Comparison of ENCODE assay signal across 8 cellular contexts in the genomic region with DNA sequence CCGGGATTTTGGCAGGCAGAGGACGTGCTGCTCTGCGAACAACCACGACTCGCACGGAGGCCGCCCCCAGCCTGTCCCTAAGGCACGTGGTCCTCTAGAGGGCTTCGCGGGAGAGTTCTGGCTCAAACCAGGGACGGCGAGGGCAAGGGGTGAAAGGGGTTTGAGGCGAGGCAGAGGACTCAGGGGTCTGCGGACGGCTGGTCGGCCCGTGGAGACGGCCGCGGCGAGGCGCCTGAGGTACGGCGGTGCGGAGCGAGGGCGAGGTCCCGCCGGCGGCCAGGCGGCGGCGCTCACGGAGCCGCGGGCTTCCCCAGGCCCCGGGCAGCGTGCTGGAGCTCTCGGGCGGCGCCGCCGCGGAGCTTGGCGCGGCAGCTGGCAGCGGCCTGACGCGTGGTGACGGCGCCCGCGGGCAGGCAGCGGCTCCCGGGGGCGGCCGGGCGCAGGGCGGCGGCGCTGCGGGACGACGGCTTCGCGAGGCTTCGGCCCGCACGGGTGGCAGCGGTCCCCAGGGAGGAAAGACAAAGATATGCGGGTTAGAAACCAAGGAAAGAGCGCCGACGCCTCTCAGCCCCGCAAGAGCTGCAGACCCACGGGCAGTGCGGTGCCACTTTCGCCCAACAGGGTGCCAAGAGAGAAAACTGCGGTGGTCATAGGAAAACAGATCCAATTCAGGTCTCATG. TPM values are rescaled to one million over a fixed set of nuclear protein-coding genes. Genes with fewer than 3 reads are reported as not detected.
A peak's percentile ranks its signal among the peaks of the same experiment; 100 is the strongest.
DNase-seq lines count a peak whose midpoint lies in the region; ATAC-seq, FAIRE-seq and TF ChIP-seq lines count a peak whose summit lies in the region.

No MANE protein-coding gene starts in this region.

- H3K27me3 ChIP-seq in kidney epithelial cell (ENCODE audit: control insufficient read depth, insufficient read depth, low read length), result no peaks in the 10 kb centered on the region

- peak; percentile 48 for TF ChIP-seq CTCF in kidney epithelial cell (IDR thresholded peaks at IDR 0.05; ENCODE audit: insufficient read depth, low read length, poor library complexity, severe bottlenecking)

- peaks cover 8% of the 10 kb centered on the region for H3K4me1 Mint-ChIP-seq in central memory CD8-positive, alpha-beta T cell

- H3K27me3 Mint-ChIP-seq in central memory CD8-positive, alpha-beta T cell, result no peaks in the 10 kb centered on the region

- FAIRE-seq in GM12892 (lab: Jason Lieb, UNC), result peak; percentile 77

- ATAC-seq in HG02840 (IDR thresholded peaks at IDR 0.05; ENCODE audit: low FRiP score, unreplicated experiment), result peak; percentile 93
- ATAC-seq in activated CD4-positive, CD25-positive, alpha-beta regulatory T cell treated with anti-CD3 and anti-CD28 coated beads, Interleukin-2, amount 50 U/mL, for 24 hours, result peak; percentile 97
- ATAC-seq in central memory CD8-positive, alpha-beta T cell (replicated peaks; ENCODE audit: extremely low read depth, poor library complexity, severe bottlenecking), result peak; percentile 98

- H3K27ac Mint-ChIP-seq in central memory CD8-positive, alpha-beta T cell (ENCODE audit: low read depth), result no peak overlapping the region

- H3K4me3 ChIP-seq in kidney epithelial cell (ENCODE audit: low read depth, low read length), result peak overlapping the region; percentile 31

- DNase-seq in GM12892 (ENCODE audit: insufficient read length) (peak; percentile 74), NCI-H2081 (lab: John Stamatoyannopoulos, UW) (peak; percentile 69 to 81), kidney epithelial cell (ENCODE audit: low read depth) (peak; percentile 21), middle frontal gyrus (ENCODE audit: extremely low spot score, low spot score) (no peak)
- DNase-seq in central memory CD8-positive, alpha-beta T cell (ENCODE audit: low spot score in 2 of 2), result peak; percentile 46 to 57
- peak; percentile 60 for DNase-seq in stimulated activated CD4-positive, alpha-beta T cell treated with anti-CD3 and anti-CD28 coated beads, Interleukin-2, amount 100 ng/mL, for 4 hours (ENCODE audit: low read depth)

- H3K36me3 ChIP-seq in kidney epithelial cell (ENCODE audit: control insufficient read depth, insufficient read depth, low read length), result no peaks in the 10 kb centered on the region

- no peaks in the 10 kb centered on the region for H3K9me3 Mint-ChIP-seq in central memory CD8-positive, alpha-beta T cell

- H3K4me3 Mint-ChIP-seq in central memory CD8-positive, alpha-beta T cell, result peak overlapping the region; percentile 64

- H3K36me3 Mint-ChIP-seq in central memory CD8-positive, alpha-beta T cell (ENCODE audit: insufficient read depth), result peaks cover 2% of the 10 kb centered on the region

- TF ChIP-seq POLR2A in GM12892 (IDR thresholded peaks at IDR 0.05; ENCODE audit: low read depth, low read length), result no peak

RNA-seq across cellular contexts. Expression of a gene that starts 44.8 kb away (rescaled TPM):
- polyA plus RNA-seq in GM12892 (2012; ENCODE audit: missing spikeins), result 13.7 TPM
- 18.3 and 24.2 TPM in 2 replicates for total RNA-seq in kidney epithelial cell
